Comparison of ENCODE assay signal across 25 cellular contexts in the genomic region with DNA sequence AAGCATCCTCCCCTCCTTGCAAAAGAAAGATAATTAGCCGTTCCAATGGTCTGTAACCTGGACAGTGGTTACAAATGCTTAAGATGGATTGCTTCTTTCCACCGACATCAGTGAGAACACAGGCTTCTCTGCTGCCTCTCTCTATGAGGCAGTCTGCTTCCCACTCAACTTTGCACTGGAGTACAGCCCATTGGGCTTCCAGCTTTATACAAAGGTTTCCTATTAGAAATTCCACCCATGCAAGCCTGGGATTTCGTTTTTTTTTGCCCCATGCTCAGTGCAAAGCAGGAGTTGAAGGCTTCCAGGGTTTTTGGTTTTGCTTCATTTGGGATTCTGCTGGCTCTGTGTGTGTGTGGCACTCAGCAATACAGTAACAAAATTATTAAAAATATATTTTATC. TPM values are rescaled to one million over a fixed set of nuclear protein-coding genes. Genes with fewer than 3 reads are reported as not detected.
"Had no signal": no experiment of that assay in that cellular context is flagged by ENCODE, and none has a peak within 500 bp of the region (broad histone marks: within the 10 kb centered on the region; RNA-seq: fewer than 3 reads in every experiment).

No MANE protein-coding gene starts in this region.

- H3K4me3 ChIP-seq: coronary artery, hepatocyte, neural progenitor cell, pancreas, psoas muscle, sigmoid colon, skin epidermis, stomach had no signal

- ATAC-seq: left lobe of liver; natural killer cell treated with Interleukin-12 subunit alpha and Interleukin-12 subunit beta and Interleukin-15 and Interleukin-18, amount 100 ng/mL, for 72 hours; pancreas; psoas muscle had no signal

- DNase-seq: effector CD4-positive, alpha-beta T cell; endodermal cell; foreskin melanocyte; islet precursor cell; mammary epithelial cell; pancreas; psoas muscle; sigmoid colon; stimulated activated CD4-positive, alpha-beta T cell treated with anti-CD3 and anti-CD28 coated beads, Interleukin-2, amount 100 ng/mL, for 24 hours; stimulated activated CD4-positive, alpha-beta T cell treated with anti-CD3 and anti-CD28 coated beads, Interleukin-4, amount 100 ng/mL, for 4 hours; stimulated activated naive CD4-positive, alpha-beta T cell; stomach; trophoblast cell had no signal

- H3K27me3 ChIP-seq: hepatocyte, neural progenitor cell, pancreas, sigmoid colon, stomach had no signal

- H3K27ac ChIP-seq: coronary artery, hepatocyte, neural progenitor cell, pancreas, psoas muscle, sigmoid colon, skin epidermis, stomach had no signal

- H3K4me1 ChIP-seq: neural progenitor cell, pancreas, psoas muscle, sigmoid colon, stomach had no signal

- H3K36me3 ChIP-seq: neural progenitor cell had no signal

- H3K9me3 ChIP-seq: pancreas, psoas muscle, sigmoid colon, stomach had no signal

RNA-seq across cellular contexts. Expression of gene C3orf22, which starts 47.3 kb away (rescaled TPM):
- total RNA-seq: cardiac septum; chondrocyte; dermis microvascular lymphatic vessel endothelial cell; endodermal cell; endothelial cell of umbilical vein; hepatocyte; left lobe of liver; lower leg skin; mammary epithelial cell; natural killer cell treated with Interleukin-12 subunit alpha and Interleukin-12 subunit beta and Interleukin-15 and Interleukin-18, amount 100 ng/mL, for 72 hours; pancreas; stomach; urinary bladder had no signal
